ENCODE assay signal across 37 cellular contexts in the genomic region with DNA sequence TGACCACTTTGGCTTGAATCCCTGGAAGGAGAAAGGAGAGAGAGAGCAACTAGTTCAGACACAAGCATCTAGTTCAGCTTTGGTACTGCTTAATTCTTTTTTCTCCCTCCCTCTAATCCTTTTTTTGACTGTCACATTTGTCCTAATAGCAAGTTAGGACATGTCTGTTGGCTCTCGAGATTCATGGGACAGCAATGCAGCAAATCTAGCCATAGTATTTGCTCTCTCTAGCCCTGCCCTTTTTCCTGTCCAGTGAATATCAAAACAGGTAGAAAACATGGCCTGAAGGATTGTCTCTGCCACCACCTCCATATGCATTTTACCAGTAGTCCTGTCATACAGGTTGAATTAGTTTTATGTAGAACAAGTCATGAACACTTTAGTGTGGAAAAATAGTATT.
"Had no signal": no experiment of that assay in that cellular context is flagged by ENCODE, and none has a peak within 500 bp of the region (broad histone marks: within the 10 kb centered on the region; RNA-seq: fewer than 3 reads in every experiment).

No MANE protein-coding gene starts in this region.

- H3K27me3 ChIP-seq: adrenal gland, body of pancreas, dorsolateral prefrontal cortex, esophagus muscularis mucosa, heart right ventricle, left lung, pancreas, testis, upper lobe of left lung, vagina had no signal

- H3K4me3 Mint-ChIP-seq: activated CD4-positive, alpha-beta memory T cell treated with anti-CD3 and anti-CD28 coated beads for 36 hours; activated CD4-positive, alpha-beta T cell treated with anti-CD3 and anti-CD28 coated beads, Interleukin-2, amount 10 ng/mL, durations not matched to agents 24 days and 14 days; activated naive CD4-positive, alpha-beta T cell treated with anti-CD3 and anti-CD28 coated beads for 36 hours; activated naive CD8-positive, alpha-beta T cell treated with anti-CD3 and anti-CD28 coated beads for 36 hours; activated T-helper 1 cell treated with anti-CD3 and anti-CD28 coated beads, Interleukin-12 subunit alpha, Interleukin-12 subunit beta, Interleukin-2, Interleukin-4 antibody, amounts not matched to agents 30 ng/mL and 10 ng/mL and 1 ng/mL, durations not matched to agents 14 hours and 24 hours and 36 hours; naive B cell; nephron progenitor cell; T-helper 1 cell treated with Interleukin-12 subunit alpha and Interleukin-12 subunit beta and Interleukin-4 antibody, amounts not matched to agents 30 μg/mL and 1 μg/mL, for 36 hours had no signal

- DNase-seq: activated CD4-positive, alpha-beta memory T cell treated with anti-CD3 and anti-CD28 coated beads for 36 hours; activated CD4-positive, alpha-beta T cell treated with anti-CD3 and anti-CD28 coated beads, Interleukin-2, amount 10 ng/mL, durations not matched to agents 24 days and 14 days; activated CD4-positive, CD25-positive, alpha-beta regulatory T cell treated with anti-CD3 and anti-CD28 coated beads, Interleukin-2, amount 50 U/mL, for 72 hours; activated CD8-positive, alpha-beta memory T cell treated with anti-CD3 and anti-CD28 coated beads, Interleukin-2, amount 50 U/mL, for 4 hours; activated effector memory CD4-positive, alpha-beta T cell treated with anti-CD3 and anti-CD28 coated beads, Interleukin-2, amount 50 U/mL, for 16 hours; activated naive CD4-positive, alpha-beta T cell treated with anti-CD3 and anti-CD28 coated beads for 36 hours; activated naive CD8-positive, alpha-beta T cell treated with anti-CD3 and anti-CD28 coated beads for 36 hours; activated T-cell treated with anti-CD3 and anti-CD28 coated beads, Interleukin-2, amount 50 U/mL, for 1 hour; adrenal gland; aorta; body of pancreas; dorsolateral prefrontal cortex; effector memory CD4-positive, alpha-beta T cell; foreskin melanocyte; heart right ventricle; left lung; lower lobe of right lung; mesendoderm; naive B cell; nephron progenitor cell; nucleus accumbens; pancreas; retina; stimulated activated CD4-positive, alpha-beta T cell treated with anti-CD3 and anti-CD28 coated beads, Interleukin-12 subunit alpha, Interleukin-12 subunit beta, amount 100 ng/mL, for 4 hours; stimulated activated CD4-positive, alpha-beta T cell treated with anti-CD3 and anti-CD28 coated beads, Interleukin-4, amount 100 ng/mL, for 1 hour; stimulated activated naive CD8-positive, alpha-beta T cell treated with anti-CD3 and anti-CD28 coated beads, Interleukin-15, Interleukin-2, amounts not matched to agents 100 U/mL and 50 U/mL, for 24 hours; T-helper 9 cell; testis; upper lobe of left lung had no signal

- H3K27me3 Mint-ChIP-seq: activated CD4-positive, alpha-beta T cell treated with anti-CD3 and anti-CD28 coated beads, Interleukin-2, amount 10 ng/mL, durations not matched to agents 24 days and 14 days had no signal

- H3K9me3 Mint-ChIP-seq: activated CD4-positive, alpha-beta memory T cell treated with anti-CD3 and anti-CD28 coated beads for 36 hours; activated CD4-positive, alpha-beta T cell treated with anti-CD3 and anti-CD28 coated beads, Interleukin-2, amount 10 ng/mL, durations not matched to agents 24 days and 14 days; activated naive CD4-positive, alpha-beta T cell treated with anti-CD3 and anti-CD28 coated beads for 36 hours; activated naive CD8-positive, alpha-beta T cell treated with anti-CD3 and anti-CD28 coated beads for 36 hours; activated T-helper 1 cell treated with anti-CD3 and anti-CD28 coated beads, Interleukin-12 subunit alpha, Interleukin-12 subunit beta, Interleukin-2, Interleukin-4 antibody, amounts not matched to agents 30 ng/mL and 10 ng/mL and 1 ng/mL, durations not matched to agents 14 hours and 24 hours and 36 hours; T-helper 1 cell treated with Interleukin-12 subunit alpha and Interleukin-12 subunit beta and Interleukin-4 antibody, amounts not matched to agents 30 μg/mL and 1 μg/mL, for 36 hours had no signal

- H3K36me3 Mint-ChIP-seq: activated CD4-positive, alpha-beta memory T cell treated with anti-CD3 and anti-CD28 coated beads for 36 hours; activated naive CD8-positive, alpha-beta T cell treated with anti-CD3 and anti-CD28 coated beads for 36 hours had no signal

- H3K27ac ChIP-seq: adrenal gland, body of pancreas, coronary artery, dorsolateral prefrontal cortex, esophagus muscularis mucosa, heart right ventricle, left lung, lower lobe of right lung, pancreas, prostate gland, skin epidermis, testis, upper lobe of left lung, vagina had no signal

- H3K4me1 Mint-ChIP-seq: activated CD4-positive, alpha-beta T cell treated with anti-CD3 and anti-CD28 coated beads, Interleukin-2, amount 10 ng/mL, durations not matched to agents 24 days and 14 days; activated naive CD8-positive, alpha-beta T cell treated with anti-CD3 and anti-CD28 coated beads for 36 hours; naive B cell; nephron progenitor cell had no signal

- H3K27ac Mint-ChIP-seq: activated CD4-positive, alpha-beta memory T cell treated with anti-CD3 and anti-CD28 coated beads for 36 hours; activated CD4-positive, alpha-beta T cell treated with anti-CD3 and anti-CD28 coated beads, Interleukin-2, amount 10 ng/mL, durations not matched to agents 24 days and 14 days; activated naive CD4-positive, alpha-beta T cell treated with anti-CD3 and anti-CD28 coated beads for 36 hours; activated naive CD8-positive, alpha-beta T cell treated with anti-CD3 and anti-CD28 coated beads for 36 hours; activated T-helper 1 cell treated with anti-CD3 and anti-CD28 coated beads, Interleukin-12 subunit alpha, Interleukin-12 subunit beta, Interleukin-2, Interleukin-4 antibody, amounts not matched to agents 30 ng/mL and 10 ng/mL and 1 ng/mL, durations not matched to agents 14 hours and 24 hours and 36 hours; naive B cell; nephron progenitor cell; T-helper 1 cell treated with Interleukin-12 subunit alpha and Interleukin-12 subunit beta and Interleukin-4 antibody, amounts not matched to agents 30 μg/mL and 1 μg/mL, for 36 hours had no signal

- H3K36me3 ChIP-seq: adrenal gland, pancreas, prostate gland, vagina had no signal

- H3K4me3 ChIP-seq: adrenal gland, body of pancreas, coronary artery, dorsolateral prefrontal cortex, esophagus muscularis mucosa, heart right ventricle, left lung, lower lobe of right lung, pancreas, prostate gland, skin epidermis, testis, upper lobe of left lung, vagina had no signal

- H3K9me3 ChIP-seq: adrenal gland, body of pancreas, lower lobe of right lung, pancreas, prostate gland, testis, upper lobe of left lung, vagina had no signal

- H3K4me1 ChIP-seq: adrenal gland, body of pancreas, esophagus muscularis mucosa, heart right ventricle, left lung, lower lobe of right lung, pancreas, prostate gland, testis, upper lobe of left lung, vagina had no signal

- ATAC-seq: body of pancreas; heart right ventricle; left lung; lower lobe of right lung; pancreas; sciatic nerve; stimulated activated naive CD8-positive, alpha-beta T cell treated with anti-CD3 and anti-CD28 coated beads, Interleukin-15, Interleukin-2, amounts not matched to agents 100 U/mL and 50 U/mL, for 24 hours had no signal
